14 cellular contexts compared by ENCODE assay signal in the genomic region with DNA sequence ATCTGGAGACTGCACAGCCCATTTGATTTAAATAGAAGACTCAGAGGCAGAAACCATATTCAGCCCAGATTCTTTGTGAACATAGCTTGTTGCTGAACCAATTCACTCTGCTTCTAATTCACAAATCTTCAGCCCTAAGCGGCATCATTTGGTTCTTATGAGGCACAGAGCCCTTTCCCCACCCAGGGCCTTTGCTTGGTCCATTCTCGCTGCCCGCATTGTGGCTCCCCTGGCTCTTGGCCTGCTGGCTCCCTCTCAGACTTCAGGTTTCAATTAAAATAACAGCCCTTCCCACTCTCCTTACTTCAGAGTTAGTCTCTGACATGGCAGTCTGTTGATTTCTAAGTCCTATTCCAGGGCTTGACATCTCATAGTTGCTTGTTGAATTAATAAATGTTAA. TPM values are rescaled to one million over a fixed set of nuclear protein-coding genes. Genes with fewer than 3 reads are reported as not detected.
A peak's percentile ranks its signal among the peaks of the same experiment; 100 is the strongest.
DNase-seq lines count a peak whose midpoint lies in the region; ATAC-seq and TF ChIP-seq lines count a peak whose summit lies in the region.
"Had no signal": no experiment of that assay in that cellular context is flagged by ENCODE, and none has a peak within 500 bp of the region (broad histone marks: within the 10 kb centered on the region; RNA-seq: fewer than 3 reads in every experiment).

No MANE protein-coding gene starts in this region.

- H3K36me3 ChIP-seq in smooth muscle cell (ENCODE audit: low read depth) = no peaks in the 10 kb centered on the region

- no peak overlapping the region for H3K4me3 ChIP-seq in smooth muscle cell

- DNase-seq in DMS 273 (lab: John Stamatoyannopoulos, UW; ENCODE audit: unreplicated experiment) (peak; percentile 15), DMS 273 treated with DMSO at 0.1 percent for 48 hours (lab: John Stamatoyannopoulos, UW) (no peak), fibroblast of peridontal ligament (ENCODE audit: extremely low read depth) (peak; percentile 90), smooth muscle cell (lab: John Stamatoyannopoulos, UW; ENCODE audit: unreplicated experiment) (no peak), activated T-cell treated with anti-CD3 and anti-CD28 coated beads for 4 hours (no peak)
- DNase-seq in stimulated activated naive CD4-positive, alpha-beta T cell treated with Interleukin-2 at 50 U/mL for 16 hours (lab: John Stamatoyannopoulos, UW) = no peak
- DNase-seq: NCI-H1092, NCI-H1694, NCI-H446, NCI-H774 had no signal

- H3F3A ChIP-seq in smooth muscle cell (ENCODE audit: low read depth) = no peaks in the 10 kb centered on the region

- no peaks in the 10 kb centered on the region for H3K27me3 ChIP-seq in smooth muscle cell (ENCODE audit: low read depth)

- peak; percentile 7; the same call in 2 of the 3 replicates for ATAC-seq in SK-N-SH treated with all-trans-retinoic acid at 6 μM for 48 hours
- ATAC-seq in GM18511 (IDR thresholded peaks at IDR 0.05; ENCODE audit: unreplicated experiment) = no peak

- no peak overlapping the region for H3K9ac ChIP-seq in smooth muscle cell (ENCODE audit: low read depth)

- peak overlapping the region; percentile 27 for H2AFZ ChIP-seq in smooth muscle cell (ENCODE audit: low read depth)

- no peak overlapping the region for H3K27ac ChIP-seq in smooth muscle cell (ENCODE audit: low read depth)
- H3K27ac ChIP-seq: 22Rv1, C4-2B had no signal

- 96% methylated on average over 3 of the region's 3 CpGs for WGBS in smooth muscle cell (ENCODE audit: low lambda C conversion rate)

- TF ChIP-seq CTCF in smooth muscle cell (IDR thresholded peaks at IDR 0.05; ENCODE audit: borderline replicate concordance, insufficient read depth, poor library complexity, severe bottlenecking) = no peak

- no peak overlapping the region for H3K4me2 ChIP-seq in smooth muscle cell

- no peaks in the 10 kb centered on the region for H3K9me3 ChIP-seq in smooth muscle cell (replicated peaks; ENCODE audit: low read depth)

- H3K4me1 ChIP-seq in smooth muscle cell (ENCODE audit: low read depth) = peaks cover 15% of the 10 kb centered on the region

- H4K20me1 ChIP-seq in smooth muscle cell (ENCODE audit: low read depth) = no peaks in the 10 kb centered on the region

- H3K79me2 ChIP-seq in smooth muscle cell (ENCODE audit: low read depth) = peaks cover 13% of the 10 kb centered on the region

TF ChIP-seq in SK-N-SH treated with all-trans-retinoic acid at 6 μM for 48 hours, 23 proteins besides CTCF, POLR2A, EP300 and RAD21:
- TF ChIP-seq ZFP3 (CRISPR knock-in tag; IDR thresholded peaks at IDR 0.05) = no peak
- TF ChIP-seq ZNF8 (CRISPR knock-in tag; IDR thresholded peaks at IDR 0.05) = no peak
- TF ChIP-seq, protein P1, sequence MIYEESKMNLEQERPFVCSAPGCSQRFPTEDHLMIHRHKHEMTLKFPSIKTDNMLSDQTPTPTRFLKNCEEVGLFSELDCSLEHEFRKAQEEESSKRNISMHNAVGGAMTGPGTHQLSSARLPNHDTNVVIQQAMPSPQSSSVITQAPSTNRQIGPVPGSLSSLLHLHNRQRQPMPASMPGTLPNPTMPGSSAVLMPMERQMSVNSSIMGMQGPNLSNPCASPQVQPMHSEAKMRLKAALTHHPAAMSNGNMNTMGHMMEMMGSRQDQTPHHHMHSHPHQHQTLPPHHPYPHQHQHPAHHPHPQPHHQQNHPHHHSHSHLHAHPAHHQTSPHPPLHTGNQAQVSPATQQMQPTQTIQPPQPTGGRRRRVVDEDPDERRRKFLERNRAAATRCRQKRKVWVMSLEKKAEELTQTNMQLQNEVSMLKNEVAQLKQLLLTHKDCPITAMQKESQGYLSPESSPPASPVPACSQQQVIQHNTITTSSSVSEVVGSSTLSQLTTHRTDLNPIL (CRISPR knock-in tag; IDR thresholded peaks at IDR 0.05; ENCODE audit: low read depth) = no peak
- TF ChIP-seq TOX (CRISPR knock-in tag; IDR thresholded peaks at IDR 0.05; ENCODE audit: borderline replicate concordance) = no peak
- no peak for TF ChIP-seq ZNF70 (CRISPR knock-in tag; IDR thresholded peaks at IDR 0.05)
- TF ChIP-seq ZFP30 (CRISPR knock-in tag; IDR thresholded peaks at IDR 0.05) = no peak
- TF ChIP-seq ARNTL (CRISPR knock-in tag; IDR thresholded peaks at IDR 0.05; ENCODE audit: borderline replicate concordance, low read depth) = no peak

RNA-seq across cellular contexts. Expression of a gene that starts 9.4 kb away (rescaled TPM):
- 76.5 and 77.7 TPM in 2 replicates for total RNA-seq in smooth muscle cell
- 59.4 and 68.7 TPM in 2 replicates for polyA plus RNA-seq in smooth muscle cell

Comparison
In these comparisons a context has a peak if more than half of its experiments do, and no peak if none do; other contexts are left out.
1. DNase-seq: peak in DMS 273 (single experiment) and fibroblast of peridontal ligament (single experiment); none in DMS 273 treated with DMSO at 0.1 percent for 48 hours (single experiment), smooth muscle cell (single experiment), stimulated activated naive CD4-positive, alpha-beta T cell treated with Interleukin-2 at 50 U/mL for 16 hours (single experiment) and activated T-cell treated with anti-CD3 and anti-CD28 coated beads for 4 hours (single experiment).